Comparison of ENCODE assay signal across 19 cellular contexts in genomic region chr1:232459826-232460225, GRCh38.
A peak's percentile ranks its signal among the peaks of the same experiment; 100 is the strongest.
DNase-seq lines count a peak whose midpoint lies in the region; ATAC-seq and TF ChIP-seq lines count a peak whose summit lies in the region.
"Had no signal": no experiment of that assay in that cellular context is flagged by ENCODE, and none has a peak within 500 bp of the region (broad histone marks: within the 10 kb centered on the region; RNA-seq: fewer than 3 reads in every experiment).

No MANE protein-coding gene starts in this region.

- H3K27ac ChIP-seq in breast epithelium = no peak overlapping the region
- H3K27ac ChIP-seq in smooth muscle cell (ENCODE audit: low read depth) = peak overlapping the region; percentile 58
- H3K27ac ChIP-seq in heart left ventricle = no peak overlapping the region
- H3K27ac ChIP-seq: Peyer's patch had no signal

- H3F3A ChIP-seq in smooth muscle cell (ENCODE audit: low read depth) = no peaks in the 10 kb centered on the region

- H3K4me3 ChIP-seq in breast epithelium = no peak overlapping the region
- no peak overlapping the region for H3K4me3 ChIP-seq in smooth muscle cell
- no peak overlapping the region for H3K4me3 ChIP-seq in heart left ventricle
- H3K4me3 ChIP-seq: Peyer's patch had no signal

- no peaks in the 10 kb centered on the region for H3K36me3 ChIP-seq in breast epithelium
- no peaks in the 10 kb centered on the region for H3K36me3 ChIP-seq in smooth muscle cell (ENCODE audit: low read depth)
- peaks cover 0 to 43% (median 16%) of the 10 kb centered on the region in 9 donors for H3K36me3 ChIP-seq in heart left ventricle

- intact Hi-C loops in breast epithelium (cut with DNase I; ENCODE audit: low total_unique reads) (no loop called here), heart left ventricle (cut with DNase I) (loop anchor here in 2 of 10 donors (10.0 kb wide), 2 partner anchors 95 to 345 kb away; partner anchors contain the start of gene MAP10 (in 1 of the 2))

- ATAC-seq in GM19455 (IDR thresholded peaks at IDR 0.05; ENCODE audit: unreplicated experiment) (no peak), heart left ventricle (no peak), HG03159 (IDR thresholded peaks at IDR 0.05; ENCODE audit: unreplicated experiment) (no peak)
- ATAC-seq: HCT116, HepG2, Right ventricle myocardium inferior had no signal

- WGBS in smooth muscle cell (ENCODE audit: low lambda C conversion rate) = 40% methylated on average over 3 of the region's 3 CpGs
- 27 to 83% (median 59%) methylated on average over 3 of the region's 3 CpGs for WGBS in heart left ventricle, 4 donors

- no peak overlapping the region for H3K4me2 ChIP-seq in smooth muscle cell

- no peak overlapping the region for H2AFZ ChIP-seq in smooth muscle cell (ENCODE audit: low read depth)

- H3K9me3 ChIP-seq in breast epithelium (no peaks in the 10 kb centered on the region), smooth muscle cell (replicated peaks; ENCODE audit: low read depth) (no peaks in the 10 kb centered on the region), heart left ventricle (no peaks in the 10 kb centered on the region)
- H3K9me3 ChIP-seq: Peyer's patch had no signal

- in situ Hi-C loops in T47D (cut with HindIII; ENCODE audit: low pct_unique_long_range_greater_than_20kb, low sequenced_read_pairs) = no loop called here

- H3K4me1 ChIP-seq in breast epithelium (no peaks in the 10 kb centered on the region), smooth muscle cell (ENCODE audit: low read depth) (no peaks in the 10 kb centered on the region), heart left ventricle (peaks cover 0 to 32% (median 20%) of the 10 kb centered on the region in 12 donors)
- H3K4me1 ChIP-seq: Peyer's patch had no signal

- H3K79me2 ChIP-seq in smooth muscle cell (ENCODE audit: low read depth) = peaks cover 68% of the 10 kb centered on the region

- TF ChIP-seq CTCF in breast epithelium (IDR thresholded peaks at IDR 0.05) = no peak
- no peak for TF ChIP-seq CTCF in smooth muscle cell (IDR thresholded peaks at IDR 0.05; ENCODE audit: borderline replicate concordance, insufficient read depth, poor library complexity, severe bottlenecking)
- no peak for TF ChIP-seq CTCF in heart left ventricle (IDR thresholded peaks at IDR 0.05)

- H3K27me3 ChIP-seq in breast epithelium (no peaks in the 10 kb centered on the region), smooth muscle cell (ENCODE audit: low read depth) (no peaks in the 10 kb centered on the region), heart left ventricle (no peaks in the 10 kb centered on the region)
- H3K27me3 ChIP-seq: Peyer's patch had no signal

- no peak for TF ChIP-seq POLR2A in breast epithelium (IDR thresholded peaks at IDR 0.05)
- TF ChIP-seq POLR2A in heart left ventricle (IDR thresholded peaks at IDR 0.05) = no peak

- H3K9ac ChIP-seq in smooth muscle cell (ENCODE audit: low read depth) = no peak overlapping the region

- H4K20me1 ChIP-seq in smooth muscle cell (ENCODE audit: low read depth) = peaks cover 20% of the 10 kb centered on the region

- DNase-seq in T47D (ENCODE audit: low read depth in 1 of 2, low spot score in 1 of 2) (peak; percentile 35 to 78), breast epithelium (ENCODE audit: low spot score in 2 of 2) (no peak), NCI-H226 (peak; percentile 16), islet precursor cell (peak; percentile 85), smooth muscle cell (lab: John Stamatoyannopoulos, UW; ENCODE audit: unreplicated experiment) (no peak), heart left ventricle (no peak)
- DNase-seq: 8988T; CD4-positive, alpha-beta T cell; DMS153; Karpas-422; NCI-H1417 treated with DMSO at 0.1 percent for 48 hours; NCI-H1930; NCI-H446; Peyer's patch had no signal

Comparison
In these comparisons a context has a peak if more than half of its experiments do, and no peak if none do; other contexts are left out.
1. DNase-seq: peak in T47D (2 of 2), NCI-H226 (single experiment) and islet precursor cell (single experiment); none in breast epithelium (0 of 2), smooth muscle cell (single experiment) and heart left ventricle (0 of 5).